8 cellular contexts compared by ENCODE assay signal in the genomic region with DNA sequence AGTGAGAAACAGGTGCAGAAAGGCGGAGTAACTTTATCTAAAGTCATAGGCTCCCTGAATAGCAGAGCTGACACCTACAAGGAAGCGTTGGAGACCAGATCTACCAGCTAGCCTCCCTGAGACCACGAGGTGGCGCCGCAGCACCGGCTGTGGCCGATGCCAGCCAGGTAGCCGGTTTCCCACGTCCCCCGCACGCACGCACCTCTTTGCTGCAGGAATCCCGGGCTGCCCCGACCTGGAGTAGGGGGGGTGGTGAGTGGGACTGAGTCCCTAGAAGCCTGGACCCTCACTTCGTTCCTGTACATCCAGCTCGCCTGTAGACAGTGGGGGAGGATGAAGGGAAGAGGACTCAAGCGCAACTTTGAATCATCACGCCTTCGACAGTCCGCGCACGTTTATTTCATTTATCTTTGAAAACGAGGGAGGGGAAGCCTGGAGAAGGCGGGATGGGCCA. TPM values are rescaled to one million over a fixed set of nuclear protein-coding genes. Genes with fewer than 3 reads are reported as not detected.
DNase-seq lines count a peak whose midpoint lies in the region; ATAC-seq and TF ChIP-seq lines count a peak whose summit lies in the region.

No MANE protein-coding gene starts in this region.

- H4K20me1 ChIP-seq in Karpas-422 (ENCODE audit: insufficient read depth, low read depth, low read length) (no peaks in the 10 kb centered on the region), neural cell (ENCODE audit: insufficient read depth) (no peaks in the 10 kb centered on the region)

- no peak for TF ChIP-seq EP300 in neural cell (conservative IDR thresholded peaks at IDR 0.05; ENCODE audit: poor library complexity, severe bottlenecking)

- no peaks in the 10 kb centered on the region for H3F3A ChIP-seq in neural cell (ENCODE audit: insufficient read depth, low read length, poor library complexity, severe bottlenecking)

- H3K4me2 ChIP-seq in Karpas-422 (ENCODE audit: low read depth, low read length, poor library complexity, severe bottlenecking) (peak overlapping the region; percentile 15), neural cell (ENCODE audit: low read length) (peak overlapping the region; percentile 55)

- H3K9me3 ChIP-seq in Karpas-422 (ENCODE audit: low read length) (no peaks in the 10 kb centered on the region), neural cell (ENCODE audit: low read length) (no peaks in the 10 kb centered on the region)

- ATAC-seq in GM19035 (IDR thresholded peaks at IDR 0.05; ENCODE audit: unreplicated experiment) = no peak

- H3K27ac ChIP-seq in Karpas-422 (ENCODE audit: low read length) (no peak overlapping the region), neural cell (ENCODE audit: low read length) (no peak overlapping the region)

- H3K27me3 ChIP-seq in Karpas-422 (ENCODE audit: low read length) (no peaks in the 10 kb centered on the region), neural cell (ENCODE audit: insufficient read depth, low read depth, low read length) (peaks cover 91% of the 10 kb centered on the region)

- H2AFZ ChIP-seq in Karpas-422 (ENCODE audit: low read length) (no peak overlapping the region), neural cell (ENCODE audit: low read depth, low read length) (no peak overlapping the region)

- H3K4me1 ChIP-seq in Karpas-422 (ENCODE audit: low read length) = peaks cover 13% of the 10 kb centered on the region

- DNase-seq in GM03348 (ENCODE audit: low spot score) (peak; percentile 85), Karpas-422 (peak; percentile 86), SHP77 treated with DMSO at 0.1 percent for 48 hours (lab: John Stamatoyannopoulos, UW) (peak; percentile 39), fibroblast of villous mesenchyme (ENCODE audit: low read depth) (peak; percentile 74)
- DNase-seq in activated effector memory CD4-positive, alpha-beta T cell treated with anti-CD3 and anti-CD28 coated beads, Interleukin-2, amount 50 U/mL, for 16 hours = peak; percentile 94
- peak; percentile 81 for DNase-seq in stimulated activated naive CD4-positive, alpha-beta T cell treated with Interleukin-2 at 50 U/mL for 16 hours (lab: John Stamatoyannopoulos, UW)

- H3K9ac ChIP-seq in Karpas-422 (ENCODE audit: low read length) (no peak overlapping the region), neural cell (ENCODE audit: low read length) (no peak overlapping the region)

- no peaks in the 10 kb centered on the region for H3K36me3 ChIP-seq in Karpas-422 (ENCODE audit: insufficient read depth, low read length)
- H3K36me3 ChIP-seq in neural cell (ENCODE audit: insufficient read depth, low read length) = no peaks in the 10 kb centered on the region

- H3K4me3 ChIP-seq in Karpas-422 (ENCODE audit: low read length) = no peak overlapping the region
- peak overlapping the region; percentile 53 for H3K4me3 ChIP-seq in fibroblast of villous mesenchyme (ENCODE audit: low read depth, low read length)
- H3K4me3 ChIP-seq in neural cell (ENCODE audit: low read length) = peak overlapping the region; percentile 56

- TF ChIP-seq CTCF in fibroblast of villous mesenchyme (IDR thresholded peaks at IDR 0.05; ENCODE audit: insufficient read depth, low read depth, low read length) = peak; percentile 97
- peak; percentile 98 for TF ChIP-seq CTCF in neural cell (IDR thresholded peaks at IDR 0.05; ENCODE audit: poor library complexity, severe bottlenecking)

- peak; percentile 99 for TF ChIP-seq RAD21 in neural cell (conservative IDR thresholded peaks at IDR 0.05)

- no peaks in the 10 kb centered on the region for H3K9me2 ChIP-seq in Karpas-422 (replicated peaks; ENCODE audit: insufficient read depth, low read length)
- H3K9me2 ChIP-seq in neural cell (ENCODE audit: insufficient read depth, low read length) = no peaks in the 10 kb centered on the region

- H3K79me2 ChIP-seq in Karpas-422 (ENCODE audit: low read length) (no peaks in the 10 kb centered on the region), neural cell (replicated peaks; ENCODE audit: insufficient read depth, low read length) (no peaks in the 10 kb centered on the region)

TF ChIP-seq in neural cell, 6 proteins besides CTCF, POLR2A, EP300 and RAD21:
- TF ChIP-seq SMC3 (conservative IDR thresholded peaks at IDR 0.05; ENCODE audit: poor library complexity) = peak; percentile 96
- TF ChIP-seq TAF1 (IDR thresholded peaks at IDR 0.05; ENCODE audit: low read depth) = no peak
- TF ChIP-seq POLR2AphosphoS5 (IDR thresholded peaks at IDR 0.05) = peak; percentile 6
- TF ChIP-seq, protein P1, sequence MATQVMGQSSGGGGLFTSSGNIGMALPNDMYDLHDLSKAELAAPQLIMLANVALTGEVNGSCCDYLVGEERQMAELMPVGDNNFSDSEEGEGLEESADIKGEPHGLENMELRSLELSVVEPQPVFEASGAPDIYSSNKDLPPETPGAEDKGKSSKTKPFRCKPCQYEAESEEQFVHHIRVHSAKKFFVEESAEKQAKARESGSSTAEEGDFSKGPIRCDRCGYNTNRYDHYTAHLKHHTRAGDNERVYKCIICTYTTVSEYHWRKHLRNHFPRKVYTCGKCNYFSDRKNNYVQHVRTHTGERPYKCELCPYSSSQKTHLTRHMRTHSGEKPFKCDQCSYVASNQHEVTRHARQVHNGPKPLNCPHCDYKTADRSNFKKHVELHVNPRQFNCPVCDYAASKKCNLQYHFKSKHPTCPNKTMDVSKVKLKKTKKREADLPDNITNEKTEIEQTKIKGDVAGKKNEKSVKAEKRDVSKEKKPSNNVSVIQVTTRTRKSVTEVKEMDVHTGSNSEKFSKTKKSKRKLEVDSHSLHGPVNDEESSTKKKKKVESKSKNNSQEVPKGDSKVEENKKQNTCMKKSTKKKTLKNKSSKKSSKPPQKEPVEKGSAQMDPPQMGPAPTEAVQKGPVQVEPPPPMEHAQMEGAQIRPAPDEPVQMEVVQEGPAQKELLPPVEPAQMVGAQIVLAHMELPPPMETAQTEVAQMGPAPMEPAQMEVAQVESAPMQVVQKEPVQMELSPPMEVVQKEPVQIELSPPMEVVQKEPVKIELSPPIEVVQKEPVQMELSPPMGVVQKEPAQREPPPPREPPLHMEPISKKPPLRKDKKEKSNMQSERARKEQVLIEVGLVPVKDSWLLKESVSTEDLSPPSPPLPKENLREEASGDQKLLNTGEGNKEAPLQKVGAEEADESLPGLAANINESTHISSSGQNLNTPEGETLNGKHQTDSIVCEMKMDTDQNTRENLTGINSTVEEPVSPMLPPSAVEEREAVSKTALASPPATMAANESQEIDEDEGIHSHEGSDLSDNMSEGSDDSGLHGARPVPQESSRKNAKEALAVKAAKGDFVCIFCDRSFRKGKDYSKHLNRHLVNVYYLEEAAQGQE (IDR thresholded peaks at IDR 0.05; ENCODE audit: borderline replicate concordance) = no peak
- peak; percentile 67 for TF ChIP-seq MXI1 (conservative IDR thresholded peaks at IDR 0.05; ENCODE audit: poor library complexity, severe bottlenecking)
- TF ChIP-seq EZH2 (IDR thresholded peaks at IDR 0.05; ENCODE audit: borderline replicate concordance, insufficient read depth, low read length, poor library complexity, severe bottlenecking) = no peak

RNA-seq across cellular contexts. Expression of a gene that starts 3.7 kb away (rescaled TPM):
- total RNA-seq in Karpas-422 (2014; rRNA removed; shearing (Covaris generic); ENCODE audit: low replicate concordance) = not detected in 2 replicates
- total RNA-seq in fibroblast of villous mesenchyme = 0.32 and 0.86 TPM in 2 replicates
- not detected in 2 replicates for polyA plus RNA-seq in neural cell
- polyA minus RNA-seq in neural cell = not detected in 2 replicates

RNA-seq across cellular contexts. Expression of a gene that starts 11.5 kb away (rescaled TPM):
- not detected in 2 replicates for total RNA-seq in Karpas-422 (2014; rRNA removed; shearing (Covaris generic); ENCODE audit: low replicate concordance)
- total RNA-seq in fibroblast of villous mesenchyme = under 0.01 TPM in 1 of 2 replicates, not detected in the other
- not detected in 2 replicates for polyA plus RNA-seq in neural cell
- polyA minus RNA-seq in neural cell = not detected in 2 replicates

RNA-seq across cellular contexts. Expression of a gene that starts 15.5 kb away (rescaled TPM):
- 7.6 and 12.5 TPM in 2 replicates for total RNA-seq in Karpas-422 (2014; rRNA removed; shearing (Covaris generic); ENCODE audit: low replicate concordance)
- 48.3 and 58.3 TPM in 2 replicates for total RNA-seq in fibroblast of villous mesenchyme
- polyA plus RNA-seq in neural cell = 14.9 and 21.4 TPM in 2 replicates
- polyA minus RNA-seq in neural cell = 40.2 and 45.7 TPM in 2 replicates

Comparison
In these comparisons a context has a peak if more than half of its experiments do, and no peak if none do; other contexts are left out.
1. DNase-seq: peak in every context shown above with its lines; median percentile 94 in activated effector memory CD4-positive, alpha-beta T cell treated with anti-CD3 and anti-CD28 coated beads, Interleukin-2, amount 50 U/mL, for 16 hours; 86 in Karpas-422; 85 in GM03348; 81 in stimulated activated naive CD4-positive, alpha-beta T cell treated with Interleukin-2 at 50 U/mL for 16 hours; 74 in fibroblast of villous mesenchyme; 39 in SHP77 treated with DMSO at 0.1 percent for 48 hours.